Comparison of ENCODE assay signal across 17 cellular contexts in the genomic region with DNA sequence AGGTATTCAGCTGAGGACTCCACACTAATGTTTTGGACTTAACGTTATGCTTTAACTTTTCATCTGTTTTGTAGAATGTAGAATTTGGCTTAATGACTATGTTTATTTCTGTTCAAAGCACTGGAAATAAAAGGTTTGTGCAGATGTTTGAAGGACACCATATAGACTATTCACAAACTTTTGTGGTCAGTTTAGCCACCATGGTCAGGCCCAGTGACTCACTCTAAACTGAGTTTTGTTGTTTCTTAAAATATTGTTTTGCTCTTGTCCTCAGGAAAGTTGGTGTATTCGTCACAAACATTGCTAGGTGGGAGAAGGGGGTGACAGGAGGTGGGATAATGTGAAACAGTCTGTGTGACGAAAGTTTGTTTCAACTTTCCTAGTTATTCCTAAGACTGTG. TPM values are rescaled to one million over a fixed set of nuclear protein-coding genes. Genes with fewer than 3 reads are reported as not detected.
"Had no signal": no experiment of that assay in that cellular context is flagged by ENCODE, and none has a peak within 500 bp of the region (broad histone marks: within the 10 kb centered on the region; RNA-seq: fewer than 3 reads in every experiment).

No MANE protein-coding gene starts in this region.

- H3K9me3 ChIP-seq: right lobe of liver, suprapubic skin, upper lobe of left lung had no signal

- H3K27ac ChIP-seq: right lobe of liver, suprapubic skin, upper lobe of left lung, WERI-Rb-1 had no signal

- H3K4me1 ChIP-seq: right lobe of liver had no signal

- H3K36me3 ChIP-seq: right lobe of liver, suprapubic skin, upper lobe of left lung, WERI-Rb-1 had no signal

- DNase-seq: activated CD4-positive, alpha-beta T cell treated with anti-CD3 and anti-CD28 coated beads for 36 hours; activated CD8-positive, alpha-beta memory T cell treated with anti-CD3 and anti-CD28 coated beads, Interleukin-2, amount 50 U/mL, for 4 hours; activated CD8-positive, alpha-beta T cell treated with anti-CD3 and anti-CD28 coated beads for 36 hours; activated T-cell treated with anti-CD3 and anti-CD28 coated beads, Interleukin-2, amount 50 U/mL, for 72 hours; central memory CD4-positive, alpha-beta T cell; cortex of kidney; effector CD8-positive, alpha-beta T cell; glutamatergic neuron; left cardiac atrium; nucleus accumbens; right lobe of liver; stimulated activated CD4-positive, alpha-beta T cell treated with anti-CD3 and anti-CD28 coated beads, Interleukin-2, amount 100 ng/mL, for 48 hours; stimulated activated naive CD8-positive, alpha-beta T cell treated with anti-CD3 and anti-CD28 coated beads, Interleukin-15, Interleukin-2, amounts not matched to agents 100 U/mL and 50 U/mL, for 24 hours; upper lobe of left lung; WERI-Rb-1 had no signal

- H3K4me3 ChIP-seq: right lobe of liver, suprapubic skin, upper lobe of left lung had no signal

- H3K27me3 ChIP-seq: right lobe of liver, suprapubic skin, upper lobe of left lung had no signal

- ATAC-seq: activated CD4-positive, alpha-beta T cell treated with anti-CD3 and anti-CD28 coated beads for 36 hours; activated CD8-positive, alpha-beta T cell treated with anti-CD3 and anti-CD28 coated beads for 36 hours; activated T-cell treated with anti-CD3 and anti-CD28 coated beads, Interleukin-2, amount 50 U/mL, for 72 hours; left cardiac atrium; natural killer cell treated with Interleukin-12 subunit alpha and Interleukin-12 subunit beta and Interleukin-15 and Interleukin-18, amount 100 ng/mL, for 72 hours; right lobe of liver; stimulated activated naive CD8-positive, alpha-beta T cell treated with anti-CD3 and anti-CD28 coated beads, Interleukin-15, Interleukin-2, amounts not matched to agents 100 U/mL and 50 U/mL, for 24 hours had no signal

RNA-seq across cellular contexts. Expression of a gene that starts 35.0 kb away (rescaled TPM):
- total RNA-seq: activated CD8-positive, alpha-beta T cell treated with anti-CD3 and anti-CD28 coated beads for 36 hours; natural killer cell treated with Interleukin-12 subunit alpha and Interleukin-12 subunit beta and Interleukin-15 and Interleukin-18, amount 100 ng/mL, for 72 hours had no signal
